Comparison of ENCODE assay signal across 10 cellular contexts in genomic region chr4:17814140-17814539, GRCh38. TPM values are rescaled to one million over a fixed set of nuclear protein-coding genes. Genes with fewer than 3 reads are reported as not detected.
DNase-seq lines count a peak whose midpoint lies in the region; ATAC-seq, FAIRE-seq and TF ChIP-seq lines count a peak whose summit lies in the region.
"Had no signal": no experiment of that assay in that cellular context is flagged by ENCODE, and none has a peak within 500 bp of the region (broad histone marks: within the 10 kb centered on the region; RNA-seq: fewer than 3 reads in every experiment).

No MANE protein-coding gene starts in this region.

- H3K9me2 ChIP-seq in PC-9 (ENCODE audit: insufficient read depth): no peaks in the 10 kb centered on the region

- H3K4ac ChIP-seq in IMR-90 (ENCODE audit: low read depth, low read length): no peak overlapping the region

- no peak overlapping the region for H3K27ac ChIP-seq in CD4-positive, CD25-positive, alpha-beta regulatory T cell (ENCODE audit: insufficient read depth, low read length, poor library complexity, severe bottlenecking)
- H3K27ac ChIP-seq in IMR-90 (ENCODE audit: insufficient read depth, low read length) (peak overlapping the region; percentile 18; the same call in 1 of the 2 replicates), keratinocyte (ENCODE audit: control insufficient read depth, insufficient read depth, low read length) (no peak overlapping the region), PC-9 (no peak overlapping the region), caudate nucleus (ENCODE audit: low read depth, low read length) (no peak overlapping the region)

- no peak overlapping the region for H2AK9ac ChIP-seq in IMR-90 (replicated peaks; ENCODE audit: low read depth, low read length, poor library complexity)

- TF ChIP-seq POLR2A in IMR-90 (IDR thresholded peaks at IDR 0.05; ENCODE audit: low read depth, low read length): no peak

- peak overlapping the region; percentile 64 to 67; a peak in 3 of 4 replicates for H4K8ac ChIP-seq in IMR-90 (ENCODE audit: low read depth in 2 of 2, low read length in 2 of 2)

- H3K56ac ChIP-seq in IMR-90 (ENCODE audit: extremely low read depth, insufficient read depth, low read length): no peak overlapping the region

- H2BK5ac ChIP-seq in IMR-90 (ENCODE audit: low read depth, low read length, poor library complexity, severe bottlenecking): peak overlapping the region; percentile 0

- peak overlapping the region; percentile 0; the same call in 1 of the 2 replicates for H3K23ac ChIP-seq in IMR-90 (ENCODE audit: low read depth, low read length)

- in situ Hi-C loops in IMR-90 (cut with MboI; ENCODE audit: low sequenced_read_pairs) (loop anchor here (10.0 to 25.0 kb wide), 2 partner anchors 227 to 781 kb away; partner anchors contain the start of gene LAP3), astrocyte of the cerebellum (cut with HindIII; ENCODE audit: low sequenced_read_pairs) (no loop called here)

- H3K27me3 Mint-ChIP-seq in CD4-positive, CD25-positive, alpha-beta regulatory T cell: no peaks in the 10 kb centered on the region

- H3K9me1 ChIP-seq in IMR-90 (ENCODE audit: insufficient read depth, low read length) (no peaks in the 10 kb centered on the region), keratinocyte (ENCODE audit: control insufficient read depth, extremely low read depth, insufficient read depth, low read length) (no peaks in the 10 kb centered on the region)

- H3K9me3 ChIP-seq in CD4-positive, CD25-positive, alpha-beta regulatory T cell (ENCODE audit: control insufficient read depth in 2 of 2, low read length in 2 of 2): no peaks in the 10 kb centered on the region
- H3K9me3 ChIP-seq in IMR-90 (ENCODE audit: control insufficient read depth, insufficient read depth, low read length) (no peaks in the 10 kb centered on the region), keratinocyte (ENCODE audit: control insufficient read depth, low read depth, low read length) (no peaks in the 10 kb centered on the region), PC-9 (ENCODE audit: insufficient read depth, low read depth) (no peaks in the 10 kb centered on the region)

- H4K20me1 ChIP-seq in IMR-90 (ENCODE audit: insufficient read depth, low read length) (peaks cover 8% of the 10 kb centered on the region; the same call in 1 of the 2 replicates), keratinocyte (ENCODE audit: control insufficient read depth, extremely low read depth, insufficient read depth, low read length) (no peaks in the 10 kb centered on the region), PC-9 (ENCODE audit: insufficient read depth) (no peaks in the 10 kb centered on the region)

- TF ChIP-seq CTCF in IMR-90 (conservative IDR thresholded peaks at IDR 0.05; ENCODE audit: low read depth, low read length) (no peak), astrocyte of the cerebellum (IDR thresholded peaks at IDR 0.05; ENCODE audit: low read depth, low read length, missing control alignments) (no peak), keratinocyte (optimal IDR thresholded peaks at IDR 0.05 in 1 of 3, IDR thresholded peaks at IDR 0.05 in 1 of 3, conservative IDR thresholded peaks at IDR 0.05 in 1 of 3; ENCODE audit: extremely low read depth in 1 of 3, insufficient read depth in 2 of 3, low read length in 3 of 3) (no peak), PC-9 (conservative IDR thresholded peaks at IDR 0.05) (no peak)

- WGBS in IMR-90 (ENCODE audit: extremely low coverage in 2 of 2, insufficient read length in 1 of 2), 2 experiments: no CpG with 5 or more reads among the region's 3 CpGs

- H3K27me3 ChIP-seq in CD4-positive, CD25-positive, alpha-beta regulatory T cell (ENCODE audit: control insufficient read depth, insufficient read depth, low read length): no peaks in the 10 kb centered on the region
- no peaks in the 10 kb centered on the region for H3K27me3 ChIP-seq in IMR-90 (ENCODE audit: control insufficient read depth, insufficient read depth, low read length)
- no peaks in the 10 kb centered on the region for H3K27me3 ChIP-seq in keratinocyte (ENCODE audit: control insufficient read depth, extremely low read depth, insufficient read depth, low read length)
- H3K27me3 ChIP-seq in PC-9 (ENCODE audit: insufficient read depth, low read depth): no peaks in the 10 kb centered on the region

- 0 out of 2 replicates have a peak overlapping the region, but pooled peaks have one; percentile 54 for H2BK20ac ChIP-seq in IMR-90 (ENCODE audit: low read depth, low read length)

- H3K4me3 Mint-ChIP-seq in CD4-positive, CD25-positive, alpha-beta regulatory T cell: no peak overlapping the region

- no peak for ATAC-seq in CD4-positive, CD25-positive, alpha-beta regulatory T cell (ENCODE audit: low read depth in 2 of 2)
- ATAC-seq in IMR-90 (ENCODE audit: low read depth): no peak

- H3K4me1 ChIP-seq in CD4-positive, CD25-positive, alpha-beta regulatory T cell (ENCODE audit: control insufficient read depth, insufficient read depth, low read length, poor library complexity, severe bottlenecking): peaks cover 36% of the 10 kb centered on the region
- H3K4me1 ChIP-seq in IMR-90 (ENCODE audit: control insufficient read depth, insufficient read depth, low read length): no peaks in the 10 kb centered on the region
- peaks cover 4% of the 10 kb centered on the region for H3K4me1 ChIP-seq in keratinocyte (ENCODE audit: control insufficient read depth, extremely low read depth, insufficient read depth, low read length)
- H3K4me1 ChIP-seq in PC-9 (replicated peaks; ENCODE audit: insufficient read depth): peaks cover 15% of the 10 kb centered on the region

- TF ChIP-seq RAD21 in IMR-90 (IDR thresholded peaks at IDR 0.05; ENCODE audit: low read length): no peak

- CTCF ChIA-PET in IMR-90 (lab: Yijun Ruan, JAX): no interaction called here
- CTCF ChIA-PET in PC-9 (lab: Charles Lee): no interaction called here

- no peaks in the 10 kb centered on the region for H3K36me3 Mint-ChIP-seq in CD4-positive, CD25-positive, alpha-beta regulatory T cell

- no peaks in the 10 kb centered on the region for H3K36me3 ChIP-seq in CD4-positive, CD25-positive, alpha-beta regulatory T cell (ENCODE audit: control insufficient read depth, insufficient read depth, low read length)
- no peaks in the 10 kb centered on the region for H3K36me3 ChIP-seq in IMR-90 (ENCODE audit: control insufficient read depth, insufficient read depth, low read length)
- H3K36me3 ChIP-seq in keratinocyte (ENCODE audit: control insufficient read depth in 2 of 2, extremely low read depth in 1 of 2, insufficient read depth in 2 of 2, low read length in 2 of 2): no peaks in the 10 kb centered on the region
- no peaks in the 10 kb centered on the region for H3K36me3 ChIP-seq in PC-9 (ENCODE audit: low read depth)

- dilution Hi-C loops in IMR-90 (cut with HindIII; ENCODE audit: low sequenced_read_pairs, unreplicated experiment): no loop called here
- dilution Hi-C loops in keratinocyte (cut with MboI; ENCODE audit: extremely low pct_ligation_motif_present, low sequenced_read_pairs): no loop called here

- H2AFZ ChIP-seq in IMR-90 (replicated peaks; ENCODE audit: low read length, poor library complexity): no peak overlapping the region
- H2AFZ ChIP-seq in keratinocyte (ENCODE audit: control insufficient read depth, low read length): peak overlapping the region; percentile 31
- no peak overlapping the region for H2AFZ ChIP-seq in PC-9

- peak overlapping the region; percentile 33 for H3K4me3 ChIP-seq in CD4-positive, CD25-positive, alpha-beta regulatory T cell (ENCODE audit: low read depth, low read length)
- H3K4me3 ChIP-seq in IMR-90 (ENCODE audit: insufficient read depth, low read depth, low read length): no peak overlapping the region
- peak overlapping the region; percentile 2 for H3K4me3 ChIP-seq in astrocyte of the cerebellum (ENCODE audit: low read depth, low read length)
- H3K4me3 ChIP-seq in keratinocyte (ENCODE audit: control insufficient read depth in 2 of 3, extremely low read depth in 1 of 3, insufficient read depth in 2 of 3, low read depth in 1 of 3, low read length in 3 of 3): no peak overlapping the region
- H3K4me3 ChIP-seq in PC-9: no peak overlapping the region

- FAIRE-seq in keratinocyte (lab: Jason Lieb, UNC): no peak

- DNase-seq in CD4-positive, CD25-positive, alpha-beta regulatory T cell: no peak
- DNase-seq in IMR-90: peak; percentile 59
- no peak for DNase-seq in astrocyte of the cerebellum (ENCODE audit: low read depth)
- DNase-seq in keratinocyte (ENCODE audit: low read depth, low spot score): no peak
- no peak for DNase-seq in stimulated activated naive CD4-positive, alpha-beta T cell treated with Interleukin-2 at 50 U/mL for 16 hours (lab: John Stamatoyannopoulos, UW)
- no peak for DNase-seq in cardiac septum (ENCODE audit: low spot score)
- DNase-seq in PC-9: no peak
- DNase-seq in caudate nucleus (lab: John Stamatoyannopoulos, UW): no peak
- DNase-seq: amniotic stem cell had no signal

- H3K18ac ChIP-seq in IMR-90 (ENCODE audit: low read depth, low read length): no peak overlapping the region

- H3K9ac ChIP-seq in IMR-90 (ENCODE audit: low read depth, low read length) (peak overlapping the region; percentile 57; the same call in 1 of the 2 replicates), keratinocyte (ENCODE audit: control insufficient read depth, extremely low read depth, insufficient read depth, low read length) (no peak overlapping the region)

- H3K4me2 ChIP-seq in IMR-90 (ENCODE audit: low read depth, low read length) (peak overlapping the region; percentile 23), keratinocyte (ENCODE audit: control insufficient read depth, extremely low read depth, insufficient read depth, low read depth, low read length) (no peak overlapping the region), PC-9 (no peak overlapping the region)

- intact Hi-C loops in IMR-90 (cut with micrococcal nuclease): loop anchor here (5.0 to 10.0 kb wide), 2 partner anchors 121 to 177 kb away; no protein-coding TSS in a partner anchor
- intact Hi-C loops in cardiac septum (cut with DNase I): no loop called here
- intact Hi-C loops in PC-9 (cut with micrococcal nuclease; ENCODE audit: unreplicated experiment): loop anchor here (5.0 to 10.0 kb wide), 2 partner anchors 208 to 239 kb away; partner anchors contain the start of genes LAP3 and LCORL

- H3K27ac Mint-ChIP-seq in CD4-positive, CD25-positive, alpha-beta regulatory T cell: peak overlapping the region in 1 of 3 donors; percentile 56

- peaks cover 23 to 53% (median 30%) of the 10 kb centered on the region in 4 donors for H3K4me1 Mint-ChIP-seq in CD4-positive, CD25-positive, alpha-beta regulatory T cell

- no peak overlapping the region for H2BK15ac ChIP-seq in IMR-90 (ENCODE audit: low read depth, low read length)

- H3K9me3 Mint-ChIP-seq in CD4-positive, CD25-positive, alpha-beta regulatory T cell: no peaks in the 10 kb centered on the region

- H3K14ac ChIP-seq in IMR-90 (replicated peaks; ENCODE audit: low read depth, low read length): no peak overlapping the region

- peaks cover 2 to 16% of the 10 kb centered on the region in 2 experiments for H3K79me1 ChIP-seq in IMR-90 (ENCODE audit: low read depth in 1 of 2, low read length in 2 of 2)

- POLR2A ChIA-PET in IMR-90 (lab: Charles Lee; ENCODE audit: unreplicated experiment) (no interaction called here), PC-9 (lab: Charles Lee; ENCODE audit: unreplicated experiment) (interaction anchor here (0.5 to 0.7 kb wide), 3 partner anchors 11 to 601 kb away, joined by 3 to 7 read pairs (median 4); no protein-coding TSS in a partner anchor)

- BruUV-seq in IMR-90 (replicated peaks; lab: Mats Ljungman, UMichigan): no TSS peak
- no TSS peak for BruUV-seq in PC-9 (replicated peaks; lab: Mats Ljungman, UMichigan)

- H2AK5ac ChIP-seq in IMR-90 (ENCODE audit: low read depth, low read length): no peak overlapping the region

- H3K79me2 ChIP-seq in keratinocyte (ENCODE audit: control insufficient read depth, insufficient read depth, low read length): peaks cover 68% of the 10 kb centered on the region
- H3K79me2 ChIP-seq in PC-9 (ENCODE audit: low read depth): peaks cover 82% of the 10 kb centered on the region

- peak overlapping the region; percentile 50; the same call in 1 of the 2 replicates for H4K5ac ChIP-seq in IMR-90 (ENCODE audit: low read depth, low read length)

- H3F3A ChIP-seq in PC-9 (ENCODE audit: insufficient read depth, low read depth): no peaks in the 10 kb centered on the region

- H4K91ac ChIP-seq in IMR-90 (ENCODE audit: insufficient read depth, low read depth, low read length): no peak overlapping the region

- H2BK120ac ChIP-seq in IMR-90 (ENCODE audit: low read depth, low read length): no peak overlapping the region

RNA-seq across cellular contexts. Expression of gene NCAPG, which starts 3.4 kb away (rescaled TPM):
- total RNA-seq in CD4-positive, CD25-positive, alpha-beta regulatory T cell: 1.8 TPM
- 1 to 10 TPM; 1.0 to 4.5 (median 2.6) TPM for polyA plus RNA-seq in CD4-positive, CD25-positive, alpha-beta regulatory T cell
- total RNA-seq in IMR-90 (2012; rRNA removed) (26.7 and 41.7 TPM in 2 replicates), cardiac septum (0.24 TPM), PC-9 (2021) (36.8 and 53.7 TPM in 2 replicates)
- polyA plus RNA-seq in IMR-90 (2012; rRNA removed) (9.1 and 10.9 TPM in 2 replicates), keratinocyte (1.8 to 18.0 TPM (median 8.8 TPM) in 3 replicates)
- polyA plus RNA-seq in IMR-90 (2012; cell fraction: cytosol; rRNA removed): 1.1 and 2.8 TPM in 2 replicates
- polyA plus RNA-seq in IMR-90 (2012; cell fraction: nucleus; rRNA removed; ENCODE audit: low replicate concordance): 0.86 and 6.0 TPM in 2 replicates
- 1.1 TPM for polyA plus RNA-seq in keratinocyte (2011; ENCODE audit: low read depth)
- 2.3 and 4.1 TPM in 2 replicates for polyA plus RNA-seq in keratinocyte (2011; cell fraction: cytosol; rRNA removed)
- 2.0 and 3.0 TPM in 2 replicates for polyA plus RNA-seq in keratinocyte (2011; cell fraction: nucleus; rRNA removed)
- polyA plus RNA-seq in keratinocyte (2012; ENCODE audit: low replicate concordance): 0.31 and 11.8 TPM in 2 replicates
- 1.3 to 12.4 TPM (median 4.1 TPM) in 3 replicates for polyA minus RNA-seq in keratinocyte
- 7.5 TPM for polyA minus RNA-seq in keratinocyte (2011; cell fraction: cytosol; rRNA and poly(A)+ RNA removed)
- polyA minus RNA-seq in keratinocyte (2011; cell fraction: nucleus; rRNA and poly(A)+ RNA removed): 1.4 and 2.9 TPM in 2 replicates

RNA-seq across cellular contexts. Expression of gene DCAF16, which starts 3.6 kb away (rescaled TPM):
- total RNA-seq in CD4-positive, CD25-positive, alpha-beta regulatory T cell: 82.3 TPM
- 10 to 100 TPM; 16.8 to 28.4 (median 17.7) TPM for polyA plus RNA-seq in CD4-positive, CD25-positive, alpha-beta regulatory T cell
- total RNA-seq in IMR-90 (2012; rRNA removed) (23.6 and 31.5 TPM in 2 replicates), cardiac septum (17.9 TPM), PC-9 (2021) (53.2 and 54.2 TPM in 2 replicates)
- polyA plus RNA-seq in IMR-90 (2012; rRNA removed) (15.0 and 15.1 TPM in 2 replicates), keratinocyte (13.0 to 16.2 TPM (median 13.8 TPM) in 3 replicates)
- polyA plus RNA-seq in IMR-90 (2012; cell fraction: cytosol; rRNA removed): 8.7 and 13.0 TPM in 2 replicates
- 12.6 and 33.6 TPM in 2 replicates for polyA plus RNA-seq in IMR-90 (2012; cell fraction: nucleus; rRNA removed; ENCODE audit: low replicate concordance)
- polyA plus RNA-seq in keratinocyte (2011; ENCODE audit: low read depth): 3.3 TPM
- polyA plus RNA-seq in keratinocyte (2011; cell fraction: cytosol; rRNA removed): 8.6 and 12.1 TPM in 2 replicates
- polyA plus RNA-seq in keratinocyte (2011; cell fraction: nucleus; rRNA removed): 22.8 and 23.3 TPM in 2 replicates
- polyA plus RNA-seq in keratinocyte (2012; ENCODE audit: low replicate concordance): 8.5 TPM in 2 replicates
- polyA minus RNA-seq in keratinocyte: 1.9 to 11.8 TPM (median 6.0 TPM) in 3 replicates
- polyA minus RNA-seq in keratinocyte (2011; cell fraction: cytosol; rRNA and poly(A)+ RNA removed): 16.5 TPM
- polyA minus RNA-seq in keratinocyte (2011; cell fraction: nucleus; rRNA and poly(A)+ RNA removed): 12.3 and 20.6 TPM in 2 replicates

RNA-seq across cellular contexts. Expression of gene FAM184B, which starts 32.7 kb away (rescaled TPM):
- total RNA-seq in CD4-positive, CD25-positive, alpha-beta regulatory T cell: not detected
- under 1 TPM in 1 of 4 donors, not detected in 3; 0.03 TPM for polyA plus RNA-seq in CD4-positive, CD25-positive, alpha-beta regulatory T cell
- total RNA-seq in IMR-90 (2012; rRNA removed) (0.18 and 0.28 TPM in 2 replicates), cardiac septum (0.03 TPM), PC-9 (2021) (not detected in 2 replicates)
- polyA plus RNA-seq in IMR-90 (2012; rRNA removed) (0.07 and 0.13 TPM in 2 replicates), keratinocyte (0.01 TPM in 3 replicates)
- polyA plus RNA-seq in IMR-90 (2012; cell fraction: cytosol; rRNA removed): 0.07 and 0.08 TPM in 2 replicates
- 0.03 and 0.06 TPM in 2 replicates for polyA plus RNA-seq in IMR-90 (2012; cell fraction: nucleus; rRNA removed; ENCODE audit: low replicate concordance)
- not detected for polyA plus RNA-seq in keratinocyte (2011; ENCODE audit: low read depth)
- polyA plus RNA-seq in keratinocyte (2011; cell fraction: cytosol; rRNA removed): 0.01 TPM in 1 of 2 replicates, not detected in the other
- polyA plus RNA-seq in keratinocyte (2011; cell fraction: nucleus; rRNA removed): 0.01 TPM in 2 replicates
- polyA plus RNA-seq in keratinocyte (2012; ENCODE audit: low replicate concordance): not detected in 2 replicates
- not detected in 3 replicates for polyA minus RNA-seq in keratinocyte
- polyA minus RNA-seq in keratinocyte (2011; cell fraction: cytosol; rRNA and poly(A)+ RNA removed): not detected
- 0.08 TPM in 1 of 2 replicates, not detected in the other for polyA minus RNA-seq in keratinocyte (2011; cell fraction: nucleus; rRNA and poly(A)+ RNA removed)
- total RNA-seq: T-helper 1 cell treated with Interleukin-12 subunit alpha and Interleukin-12 subunit beta and Interleukin-4 antibody, amounts not matched to agents 30 ng/mL and 1 ng/mL, for 36 hours had no signal

Comparison
In these comparisons a context has a peak if more than half of its experiments do, and no peak if none do; other contexts are left out.
1. H3K4me3 ChIP-seq: peak in CD4-positive, CD25-positive, alpha-beta regulatory T cell (single experiment) and astrocyte of the cerebellum (single experiment); none in IMR-90 (single experiment), keratinocyte (0 of 3) and PC-9 (single experiment).